Comparison of ENCODE assay signal across 8 cellular contexts in genomic region chr4:158255727-158256324, GRCh38. TPM values are rescaled to one million over a fixed set of nuclear protein-coding genes. Genes with fewer than 3 reads are reported as not detected.
DNase-seq lines count a peak whose midpoint lies in the region; ATAC-seq and TF ChIP-seq lines count a peak whose summit lies in the region.

No MANE protein-coding gene starts in this region.

- DNase-seq in Daoy (ENCODE audit: low read depth) (peak; percentile 15), GM20000 (ENCODE audit: low spot score) (peak; percentile 26), endothelial cell (ENCODE audit: low spot score) (peak; percentile 16), nephron progenitor cell (no peak), NCI-H1436 (lab: John Stamatoyannopoulos, UW) (no peak), NCI-H187 treated with DMSO at 0.1 percent for 48 hours (lab: John Stamatoyannopoulos, UW) (no peak)

- no peaks in the 10 kb centered on the region for H3K9me3 ChIP-seq in OCI-LY3 (ENCODE audit: insufficient read depth, low read length)

- no peak overlapping the region for H3K27ac ChIP-seq in OCI-LY3 (ENCODE audit: low read length)

- ATAC-seq in HG03469 (IDR thresholded peaks at IDR 0.05; ENCODE audit: unreplicated experiment): peak; percentile 68

- no peak overlapping the region for H3K9ac ChIP-seq in OCI-LY3 (ENCODE audit: low read length)

- H3K27me3 Mint-ChIP-seq in endothelial cell (ENCODE audit: unreplicated experiment): peaks cover 2% of the 10 kb centered on the region
- H3K27me3 Mint-ChIP-seq in nephron progenitor cell (ENCODE audit: low read depth, poor library complexity): no peaks in the 10 kb centered on the region

- peaks cover 4% of the 10 kb centered on the region; the same call in 1 of the 2 replicates for H3K27me3 ChIP-seq in OCI-LY3 (ENCODE audit: low read depth, low read length)

- no peak overlapping the region for H3K4me2 ChIP-seq in OCI-LY3 (ENCODE audit: low read length)

- peak; percentile 33 for TF ChIP-seq CTCF in GM20000 (IDR thresholded peaks at IDR 0.05; ENCODE audit: extremely low read depth, missing control alignments)
- TF ChIP-seq CTCF in OCI-LY3 (IDR thresholded peaks at IDR 0.05; ENCODE audit: low read depth, low read length): peak; percentile 94
- peak; percentile 69 for TF ChIP-seq CTCF in endothelial cell (IDR thresholded peaks at IDR 0.05; ENCODE audit: unreplicated experiment)
- TF ChIP-seq CTCF in nephron progenitor cell (IDR thresholded peaks at IDR 0.05): peak; percentile 68

- peaks cover 16% of the 10 kb centered on the region for H3K4me1 ChIP-seq in OCI-LY3 (ENCODE audit: low read length)

- no peak overlapping the region for H3K4me3 ChIP-seq in OCI-LY3 (ENCODE audit: low read length)

- no peak overlapping the region for H2AFZ ChIP-seq in OCI-LY3 (ENCODE audit: low read depth, low read length)

- H3K79me2 ChIP-seq in OCI-LY3 (ENCODE audit: low read length): no peaks in the 10 kb centered on the region

- H3K36me3 Mint-ChIP-seq in endothelial cell (ENCODE audit: low read depth, unreplicated experiment) (no peaks in the 10 kb centered on the region), nephron progenitor cell (ENCODE audit: low read depth) (no peaks in the 10 kb centered on the region)

- H3K4me3 Mint-ChIP-seq in endothelial cell (ENCODE audit: unreplicated experiment) (no peak overlapping the region), nephron progenitor cell (no peak overlapping the region)

- H3K27ac Mint-ChIP-seq in endothelial cell (ENCODE audit: unreplicated experiment) (no peak overlapping the region), nephron progenitor cell (no peak overlapping the region)

- no peaks in the 10 kb centered on the region for H4K20me1 ChIP-seq in OCI-LY3 (ENCODE audit: insufficient read depth, low read length)

- peaks cover 11% of the 10 kb centered on the region for H3K4me1 Mint-ChIP-seq in endothelial cell (ENCODE audit: unreplicated experiment)
- H3K4me1 Mint-ChIP-seq in nephron progenitor cell: no peaks in the 10 kb centered on the region

- no peaks in the 10 kb centered on the region for H3K9me3 Mint-ChIP-seq in endothelial cell (ENCODE audit: unreplicated experiment)
- no peaks in the 10 kb centered on the region for H3K9me3 Mint-ChIP-seq in nephron progenitor cell

- H3K36me3 ChIP-seq in OCI-LY3 (replicated peaks; ENCODE audit: low read depth, low read length): no peaks in the 10 kb centered on the region

RNA-seq across cellular contexts. Expression of gene TMEM144, which starts 45.5 kb away (rescaled TPM):
- total RNA-seq in Daoy (2014; rRNA removed; shearing (Covaris generic)): 2.3 and 2.4 TPM in 2 replicates
- 5.7 TPM for total RNA-seq in endothelial cell (ENCODE audit: unreplicated experiment)

Comparison
In these comparisons a context has a peak if more than half of its experiments do, and no peak if none do; other contexts are left out.
1. DNase-seq: peak in Daoy (single experiment), GM20000 (single experiment) and endothelial cell (single experiment); none in nephron progenitor cell (single experiment), NCI-H1436 (single experiment) and NCI-H187 treated with DMSO at 0.1 percent for 48 hours (single experiment).
2. CTCF ChIP-seq: peak in every context shown above with its lines; median percentile 94 in OCI-LY3; 69 in endothelial cell; 68 in nephron progenitor cell; 33 in GM20000.